ENCODE assay signal across 38 cellular contexts in genomic region chr9:81980568-81980967, GRCh38. TPM values are rescaled to one million over a fixed set of nuclear protein-coding genes. Genes with fewer than 3 reads are reported as not detected.
"Had no signal": no experiment of that assay in that cellular context is flagged by ENCODE, and none has a peak within 500 bp of the region (broad histone marks: within the 10 kb centered on the region; RNA-seq: fewer than 3 reads in every experiment).

No MANE protein-coding gene starts in this region.

- H3K4me3 ChIP-seq: adrenal gland, ascending aorta, gastroesophageal sphincter, hepatocyte, left ventricle myocardium inferior, lung, neural progenitor cell, right atrium auricular region, smooth muscle cell, thyroid gland, upper lobe of left lung, vagina had no signal

- H3K9me3 ChIP-seq: adrenal gland, ascending aorta, gastroesophageal sphincter, right atrium auricular region, thyroid gland, vagina had no signal

- H3K27me3 ChIP-seq: adrenal gland, ascending aorta, brain microvascular endothelial cell, gastroesophageal sphincter, hepatocyte, neural progenitor cell, right atrium auricular region, thyroid gland, upper lobe of left lung, vagina had no signal

- ATAC-seq: gastroesophageal sphincter; natural killer cell; stimulated activated memory B cell treated with anti-CD40 and anti-IgM and Interleukin-4, amounts not matched to agents 10 μg/mL and 1 μg/mL and 100 μg/mL, for 72 hours; stimulated activated naive CD8-positive, alpha-beta T cell treated with anti-CD3 and anti-CD28 coated beads, Interleukin-15, amount 100 ng/mL, for 72 hours had no signal

- DNase-seq: activated CD4-positive, alpha-beta T cell treated with anti-CD3 and anti-CD28 coated beads for 4 hours; activated CD4-positive, alpha-beta T cell treated with anti-CD3 and anti-CD28 coated beads, Interleukin-2, amount 50 U/mL, for 4 hours; activated CD4-positive, CD25-positive, alpha-beta regulatory T cell; activated CD8-positive, alpha-beta memory T cell treated with anti-CD3 and anti-CD28 coated beads for 24 hours; activated effector memory CD4-positive, alpha-beta T cell treated with Interleukin-2 at 50 U/mL for 16 hours; activated naive CD4-positive, alpha-beta T cell treated with Interleukin-2 at 50 U/mL for 16 hours; adrenal gland; brain microvascular endothelial cell; islet precursor cell; left ventricle myocardium inferior; mesendoderm; natural killer cell; occipital lobe; stimulated activated CD4-positive, alpha-beta T cell treated with anti-CD3 and anti-CD28 coated beads, Interleukin-1b, Interleukin-23, amount 100 ng/mL, for 48 hours; stimulated activated CD4-positive, alpha-beta T cell treated with anti-CD3 and anti-CD28 coated beads, Interleukin-4, amount 100 ng/mL, for 4 hours; stimulated activated CD8-positive, alpha-beta memory T cell treated with anti-CD3 and anti-CD28 coated beads, Interleukin-4, amount 100 ng/mL, for 48 hours; stimulated activated naive CD8-positive, alpha-beta T cell treated with anti-CD3 and anti-CD28 coated beads, Interleukin-15, amount 100 ng/mL, for 72 hours; substantia nigra; thyroid gland; upper lobe of left lung had no signal

- H3K27ac ChIP-seq: adrenal gland, ascending aorta, brain microvascular endothelial cell, gastroesophageal sphincter, hepatocyte, left ventricle myocardium inferior, neural progenitor cell, parathyroid adenoma, right atrium auricular region, thyroid gland, upper lobe of left lung, vagina had no signal

- H3K4me1 ChIP-seq: adrenal gland, ascending aorta, gastroesophageal sphincter, left ventricle myocardium inferior, neural progenitor cell, parathyroid adenoma, right atrium auricular region, thyroid gland, upper lobe of left lung, vagina had no signal

- H3K36me3 ChIP-seq: adrenal gland, ascending aorta, brain microvascular endothelial cell, gastroesophageal sphincter, left ventricle myocardium inferior, neural progenitor cell, right atrium auricular region, thyroid gland, upper lobe of left lung, vagina had no signal

RNA-seq across cellular contexts. Expression of gene SPATA31D1, which starts 8.0 kb away (rescaled TPM):
- total RNA-seq: adrenal gland; ascending aorta; cardiac septum; cerebellum; endothelial cell of umbilical vein; fibroblast of villous mesenchyme; gastroesophageal sphincter; hepatocyte; left ventricle myocardium inferior; lung; mononuclear cell; natural killer cell; occipital lobe; pulmonary artery endothelial cell; right atrium auricular region; smooth muscle cell; T-helper 2 cell treated with Interferon-gamma antibody and Interleukin-4, amounts not matched to agents 100 ng/mL and 5 ng/mL, for 36 hours; thyroid gland; upper lobe of left lung; vagina had no signal
- polyA plus RNA-seq: adrenal gland, endothelial cell of umbilical vein, esophagus, hepatocyte, lung, smooth muscle cell had no signal

RNA-seq across cellular contexts. Expression of gene SPATA31D3, which starts 37.3 kb away (rescaled TPM):
- total RNA-seq: adrenal gland; ascending aorta; cardiac septum; cerebellum; endothelial cell of umbilical vein; fibroblast of villous mesenchyme; gastroesophageal sphincter; hepatocyte; left ventricle myocardium inferior; lung; mononuclear cell; natural killer cell; occipital lobe; pulmonary artery endothelial cell; right atrium auricular region; smooth muscle cell; T-helper 2 cell treated with Interferon-gamma antibody and Interleukin-4, amounts not matched to agents 100 ng/mL and 5 ng/mL, for 36 hours; thyroid gland; upper lobe of left lung; vagina had no signal
- polyA plus RNA-seq: endothelial cell of umbilical vein, esophagus, hepatocyte, smooth muscle cell had no signal

RNA-seq across cellular contexts. Expression of gene SPATA31D4, which starts 52.3 kb away (rescaled TPM):
- total RNA-seq: adrenal gland; ascending aorta; cardiac septum; cerebellum; endothelial cell of umbilical vein; fibroblast of villous mesenchyme; gastroesophageal sphincter; hepatocyte; left ventricle myocardium inferior; lung; mononuclear cell; natural killer cell; occipital lobe; pulmonary artery endothelial cell; right atrium auricular region; smooth muscle cell; T-helper 2 cell treated with Interferon-gamma antibody and Interleukin-4, amounts not matched to agents 100 ng/mL and 5 ng/mL, for 36 hours; thyroid gland; upper lobe of left lung; vagina had no signal
- polyA plus RNA-seq: adrenal gland, endothelial cell of umbilical vein, esophagus, hepatocyte, lung, smooth muscle cell had no signal
